ENCODE assay signal across 1 cellular context in the genomic region with DNA sequence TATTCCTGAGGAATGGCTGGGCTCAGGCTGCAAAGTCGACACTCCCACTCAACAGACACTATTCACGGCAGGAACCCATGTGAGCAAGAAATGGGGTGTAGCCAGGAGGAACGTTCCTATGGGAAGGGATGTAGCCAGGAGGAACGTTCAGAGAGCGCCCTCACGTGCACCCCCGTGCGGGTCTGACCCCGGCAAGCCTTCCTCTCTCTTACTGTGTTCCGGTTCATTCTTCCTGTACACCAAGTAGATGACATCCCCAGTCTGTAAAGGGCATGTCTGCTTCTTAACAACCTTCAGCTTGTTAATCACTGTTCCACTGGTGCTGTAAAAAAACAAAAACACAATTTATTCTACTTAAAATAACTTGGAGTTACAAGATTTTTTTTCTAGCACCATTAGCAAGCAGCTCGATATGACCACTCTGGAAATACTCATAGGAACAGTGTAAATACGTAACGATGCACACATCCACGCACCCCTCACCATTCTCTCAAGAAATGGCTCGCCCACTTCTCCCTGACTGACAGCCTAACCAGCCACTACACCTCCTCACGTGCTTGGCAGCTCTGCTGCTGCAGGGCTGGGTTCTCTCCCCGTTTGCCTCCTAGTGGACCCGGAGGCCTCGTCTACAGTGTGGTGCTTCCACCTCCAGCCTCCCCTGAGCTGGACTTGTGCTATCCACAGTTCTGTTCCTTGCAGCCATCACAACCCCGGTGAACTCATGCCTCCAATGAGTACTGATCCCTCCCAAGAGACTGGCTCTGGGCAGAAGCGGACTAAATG.
TF ChIP-seq lines count a peak whose summit lies in the region.

No MANE protein-coding gene starts in this region.

TF ChIP-seq in GM12878, 131 proteins besides CTCF, POLR2A, EP300 and RAD21:
- TF ChIP-seq MTA2 (IDR thresholded peaks at IDR 0.05; ENCODE audit: low read depth) (no peak), STAT1 (conservative IDR thresholded peaks at IDR 0.05) (no peak), SREBF2 (IDR thresholded peaks at IDR 0.05; ENCODE audit: low read length) (no peak), SUZ12 (IDR thresholded peaks at IDR 0.05; ENCODE audit: unreplicated experiment) (no peak), KAT2A (conservative IDR thresholded peaks at IDR 0.05; ENCODE audit: control insufficient read depth, low read depth, low read length) (no peak), RB1 (IDR thresholded peaks at IDR 0.05; ENCODE audit: borderline replicate concordance) (no peak), CHD2 (IDR thresholded peaks at IDR 0.05; ENCODE audit: borderline replicate concordance, low read depth, low read length) (no peak), HDAC6 (IDR thresholded peaks at IDR 0.05; ENCODE audit: unreplicated experiment) (no peak), TCF12 (IDR thresholded peaks at IDR 0.05; ENCODE audit: low read depth, low read length) (no peak), ZBED1 (IDR thresholded peaks at IDR 0.05; ENCODE audit: borderline replicate concordance) (no peak), MXI1 (IDR thresholded peaks at IDR 0.05; ENCODE audit: low read depth, low read length) (no peak), GABPA (IDR thresholded peaks at IDR 0.05; ENCODE audit: low read depth) (no peak), MEF2B (IDR thresholded peaks at IDR 0.05; ENCODE audit: partially characterized antibody, poor library complexity, severe bottlenecking) (no peak), RAD51 (IDR thresholded peaks at IDR 0.05) (no peak), RELA (IDR thresholded peaks at IDR 0.05; ENCODE audit: borderline replicate concordance, partially characterized antibody) (no peak)
- TF ChIP-seq, protein P1, sequence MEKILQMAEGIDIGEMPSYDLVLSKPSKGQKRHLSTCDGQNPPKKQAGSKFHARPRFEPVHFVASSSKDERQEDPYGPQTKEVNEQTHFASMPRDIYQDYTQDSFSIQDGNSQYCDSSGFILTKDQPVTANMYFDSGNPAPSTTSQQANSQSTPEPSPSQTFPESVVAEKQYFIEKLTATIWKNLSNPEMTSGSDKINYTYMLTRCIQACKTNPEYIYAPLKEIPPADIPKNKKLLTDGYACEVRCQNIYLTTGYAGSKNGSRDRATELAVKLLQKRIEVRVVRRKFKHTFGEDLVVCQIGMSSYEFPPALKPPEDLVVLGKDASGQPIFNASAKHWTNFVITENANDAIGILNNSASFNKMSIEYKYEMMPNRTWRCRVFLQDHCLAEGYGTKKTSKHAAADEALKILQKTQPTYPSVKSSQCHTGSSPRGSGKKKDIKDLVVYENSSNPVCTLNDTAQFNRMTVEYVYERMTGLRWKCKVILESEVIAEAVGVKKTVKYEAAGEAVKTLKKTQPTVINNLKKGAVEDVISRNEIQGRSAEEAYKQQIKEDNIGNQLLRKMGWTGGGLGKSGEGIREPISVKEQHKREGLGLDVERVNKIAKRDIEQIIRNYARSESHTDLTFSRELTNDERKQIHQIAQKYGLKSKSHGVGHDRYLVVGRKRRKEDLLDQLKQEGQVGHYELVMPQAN (conservative IDR thresholded peaks at IDR 0.05), result no peak
- TF ChIP-seq, protein P2, sequence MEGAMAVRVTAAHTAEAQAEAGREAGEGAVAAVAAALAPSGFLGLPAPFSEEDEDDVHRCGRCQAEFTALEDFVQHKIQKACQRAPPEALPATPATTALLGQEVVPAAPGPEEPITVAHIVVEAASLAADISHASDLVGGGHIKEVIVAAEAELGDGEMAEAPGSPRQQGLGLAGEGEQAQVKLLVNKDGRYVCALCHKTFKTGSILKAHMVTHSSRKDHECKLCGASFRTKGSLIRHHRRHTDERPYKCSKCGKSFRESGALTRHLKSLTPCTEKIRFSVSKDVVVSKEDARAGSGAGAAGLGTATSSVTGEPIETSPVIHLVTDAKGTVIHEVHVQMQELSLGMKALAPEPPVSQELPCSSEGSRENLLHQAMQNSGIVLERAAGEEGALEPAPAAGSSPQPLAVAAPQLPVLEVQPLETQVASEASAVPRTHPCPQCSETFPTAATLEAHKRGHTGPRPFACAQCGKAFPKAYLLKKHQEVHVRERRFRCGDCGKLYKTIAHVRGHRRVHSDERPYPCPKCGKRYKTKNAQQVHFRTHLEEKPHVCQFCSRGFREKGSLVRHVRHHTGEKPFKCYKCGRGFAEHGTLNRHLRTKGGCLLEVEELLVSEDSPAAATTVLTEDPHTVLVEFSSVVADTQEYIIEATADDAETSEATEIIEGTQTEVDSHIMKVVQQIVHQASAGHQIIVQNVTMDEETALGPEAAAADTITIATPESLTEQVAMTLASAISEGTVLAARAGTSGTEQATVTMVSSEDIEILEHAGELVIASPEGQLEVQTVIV (IDR thresholded peaks at IDR 0.05; ENCODE audit: borderline replicate concordance, partially characterized antibody), result no peak
- TF ChIP-seq, protein P3, sequence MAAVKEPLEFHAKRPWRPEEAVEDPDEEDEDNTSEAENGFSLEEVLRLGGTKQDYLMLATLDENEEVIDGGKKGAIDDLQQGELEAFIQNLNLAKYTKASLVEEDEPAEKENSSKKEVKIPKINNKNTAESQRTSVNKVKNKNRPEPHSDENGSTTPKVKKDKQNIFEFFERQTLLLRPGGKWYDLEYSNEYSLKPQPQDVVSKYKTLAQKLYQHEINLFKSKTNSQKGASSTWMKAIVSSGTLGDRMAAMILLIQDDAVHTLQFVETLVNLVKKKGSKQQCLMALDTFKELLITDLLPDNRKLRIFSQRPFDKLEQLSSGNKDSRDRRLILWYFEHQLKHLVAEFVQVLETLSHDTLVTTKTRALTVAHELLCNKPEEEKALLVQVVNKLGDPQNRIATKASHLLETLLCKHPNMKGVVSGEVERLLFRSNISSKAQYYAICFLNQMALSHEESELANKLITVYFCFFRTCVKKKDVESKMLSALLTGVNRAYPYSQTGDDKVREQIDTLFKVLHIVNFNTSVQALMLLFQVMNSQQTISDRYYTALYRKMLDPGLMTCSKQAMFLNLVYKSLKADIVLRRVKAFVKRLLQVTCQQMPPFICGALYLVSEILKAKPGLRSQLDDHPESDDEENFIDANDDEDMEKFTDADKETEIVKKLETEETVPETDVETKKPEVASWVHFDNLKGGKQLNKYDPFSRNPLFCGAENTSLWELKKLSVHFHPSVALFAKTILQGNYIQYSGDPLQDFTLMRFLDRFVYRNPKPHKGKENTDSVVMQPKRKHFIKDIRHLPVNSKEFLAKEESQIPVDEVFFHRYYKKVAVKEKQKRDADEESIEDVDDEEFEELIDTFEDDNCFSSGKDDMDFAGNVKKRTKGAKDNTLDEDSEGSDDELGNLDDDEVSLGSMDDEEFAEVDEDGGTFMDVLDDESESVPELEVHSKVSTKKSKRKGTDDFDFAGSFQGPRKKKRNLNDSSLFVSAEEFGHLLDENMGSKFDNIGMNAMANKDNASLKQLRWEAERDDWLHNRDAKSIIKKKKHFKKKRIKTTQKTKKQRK (IDR thresholded peaks at IDR 0.05; ENCODE audit: low read depth, low read length), result no peak
- TF ChIP-seq, protein P4, sequence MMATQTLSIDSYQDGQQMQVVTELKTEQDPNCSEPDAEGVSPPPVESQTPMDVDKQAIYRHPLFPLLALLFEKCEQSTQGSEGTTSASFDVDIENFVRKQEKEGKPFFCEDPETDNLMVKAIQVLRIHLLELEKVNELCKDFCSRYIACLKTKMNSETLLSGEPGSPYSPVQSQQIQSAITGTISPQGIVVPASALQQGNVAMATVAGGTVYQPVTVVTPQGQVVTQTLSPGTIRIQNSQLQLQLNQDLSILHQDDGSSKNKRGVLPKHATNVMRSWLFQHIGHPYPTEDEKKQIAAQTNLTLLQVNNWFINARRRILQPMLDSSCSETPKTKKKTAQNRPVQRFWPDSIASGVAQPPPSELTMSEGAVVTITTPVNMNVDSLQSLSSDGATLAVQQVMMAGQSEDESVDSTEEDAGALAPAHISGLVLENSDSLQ (IDR thresholded peaks at IDR 0.05), result no peak
- TF ChIP-seq, protein P5, sequence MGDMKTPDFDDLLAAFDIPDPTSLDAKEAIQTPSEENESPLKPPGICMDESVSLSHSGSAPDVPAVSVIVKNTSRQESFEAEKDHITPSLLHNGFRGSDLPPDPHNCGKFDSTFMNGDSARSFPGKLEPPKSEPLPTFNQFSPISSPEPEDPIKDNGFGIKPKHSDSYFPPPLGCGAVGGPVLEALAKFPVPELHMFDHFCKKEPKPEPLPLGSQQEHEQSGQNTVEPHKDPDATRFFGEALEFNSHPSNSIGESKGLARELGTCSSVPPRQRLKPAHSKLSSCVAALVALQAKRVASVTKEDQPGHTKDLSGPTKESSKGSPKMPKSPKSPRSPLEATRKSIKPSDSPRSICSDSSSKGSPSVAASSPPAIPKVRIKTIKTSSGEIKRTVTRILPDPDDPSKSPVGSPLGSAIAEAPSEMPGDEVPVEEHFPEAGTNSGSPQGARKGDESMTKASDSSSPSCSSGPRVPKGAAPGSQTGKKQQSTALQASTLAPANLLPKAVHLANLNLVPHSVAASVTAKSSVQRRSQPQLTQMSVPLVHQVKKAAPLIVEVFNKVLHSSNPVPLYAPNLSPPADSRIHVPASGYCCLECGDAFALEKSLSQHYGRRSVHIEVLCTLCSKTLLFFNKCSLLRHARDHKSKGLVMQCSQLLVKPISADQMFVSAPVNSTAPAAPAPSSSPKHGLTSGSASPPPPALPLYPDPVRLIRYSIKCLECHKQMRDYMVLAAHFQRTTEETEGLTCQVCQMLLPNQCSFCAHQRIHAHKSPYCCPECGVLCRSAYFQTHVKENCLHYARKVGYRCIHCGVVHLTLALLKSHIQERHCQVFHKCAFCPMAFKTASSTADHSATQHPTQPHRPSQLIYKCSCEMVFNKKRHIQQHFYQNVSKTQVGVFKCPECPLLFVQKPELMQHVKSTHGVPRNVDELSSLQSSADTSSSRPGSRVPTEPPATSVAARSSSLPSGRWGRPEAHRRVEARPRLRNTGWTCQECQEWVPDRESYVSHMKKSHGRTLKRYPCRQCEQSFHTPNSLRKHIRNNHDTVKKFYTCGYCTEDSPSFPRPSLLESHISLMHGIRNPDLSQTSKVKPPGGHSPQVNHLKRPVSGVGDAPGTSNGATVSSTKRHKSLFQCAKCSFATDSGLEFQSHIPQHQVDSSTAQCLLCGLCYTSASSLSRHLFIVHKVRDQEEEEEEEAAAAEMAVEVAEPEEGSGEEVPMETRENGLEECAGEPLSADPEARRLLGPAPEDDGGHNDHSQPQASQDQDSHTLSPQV (IDR thresholded peaks at IDR 0.05), result no peak
